ENCODE assay signal across 1 cellular context in the genomic region with DNA sequence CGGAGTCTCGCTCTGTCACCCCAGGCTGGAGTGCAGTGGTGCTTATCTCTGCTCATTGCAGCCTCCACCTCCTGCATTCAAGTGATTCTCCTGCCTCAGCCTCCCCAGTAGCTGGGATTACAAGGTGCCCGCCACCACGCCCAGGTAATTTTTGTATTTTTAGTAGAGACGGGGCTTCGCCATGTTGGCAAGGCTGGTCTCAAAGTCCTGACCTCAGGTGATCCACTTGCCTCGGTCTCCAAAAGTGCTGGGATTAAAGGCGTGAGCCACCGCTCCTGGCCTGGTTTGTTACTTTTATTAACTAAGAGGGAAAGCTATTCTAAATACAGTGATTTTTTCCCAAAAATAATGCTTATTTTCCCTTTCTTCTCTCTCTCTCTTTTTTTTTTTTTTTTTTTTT.
TF ChIP-seq lines count a peak whose summit lies in the region.

No MANE protein-coding gene starts in this region.

TF ChIP-seq in K562, 482 proteins besides CTCF, POLR2A, EP300 and RAD21 (continued from another document):
- peak; percentile 36; the same call in 1 of the 2 replicates for TF ChIP-seq BCOR (IDR thresholded peaks at IDR 0.05)
- TF ChIP-seq PHTF2 (CRISPR knock-in tag; IDR thresholded peaks at IDR 0.05): no peak
